16 cellular contexts compared by ENCODE assay signal in the genomic region with DNA sequence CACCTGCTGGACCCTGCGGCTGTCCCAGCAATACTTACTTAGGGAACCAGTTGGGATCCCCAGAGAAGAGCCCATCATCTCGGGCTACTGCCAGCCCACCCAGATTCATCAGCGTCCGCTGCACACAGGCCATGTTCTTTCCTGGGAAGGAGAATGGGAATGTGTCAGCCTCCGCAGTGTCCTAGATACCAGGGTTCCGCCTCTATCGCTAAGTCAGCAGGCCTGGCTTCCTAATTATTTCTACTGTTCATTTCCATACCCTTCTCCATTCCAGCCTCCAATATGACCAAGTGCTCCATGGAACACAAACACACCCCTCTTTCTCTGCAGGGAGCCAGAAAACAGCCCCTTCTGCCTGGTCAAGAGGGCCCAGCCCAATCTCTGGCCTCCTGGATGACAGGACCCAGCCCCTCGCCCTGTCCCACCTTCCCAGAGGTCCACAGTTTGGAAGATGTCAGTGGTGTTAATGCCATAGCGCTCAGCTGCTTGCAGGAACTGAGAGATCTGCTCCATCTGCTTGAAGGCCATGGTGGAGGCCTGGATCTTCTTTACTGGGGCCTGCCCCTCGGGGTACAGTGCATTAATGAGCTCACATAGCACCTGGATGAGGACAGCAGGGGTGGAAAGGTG. TPM values are rescaled to one million over a fixed set of nuclear protein-coding genes. Genes with fewer than 3 reads are reported as not detected.
DNase-seq lines count a peak whose midpoint lies in the region; ATAC-seq and TF ChIP-seq lines count a peak whose summit lies in the region.
"Had no signal": no experiment of that assay in that cellular context is flagged by ENCODE, and none has a peak within 500 bp of the region (broad histone marks: within the 10 kb centered on the region; RNA-seq: fewer than 3 reads in every experiment).

No MANE protein-coding gene starts in this region.

- H3K27me3 Mint-ChIP-seq in T-cell, result no peaks in the 10 kb centered on the region

- H3K36me3 ChIP-seq in left ventricle myocardium inferior (peaks cover 47% of the 10 kb centered on the region), mucosa of rectum (ENCODE audit: control insufficient read depth in 2 of 2, insufficient read depth in 2 of 2, low read length in 2 of 2) (peaks cover 32 to 47% of the 10 kb centered on the region in 2 donors), upper lobe of right lung (peaks cover 46% of the 10 kb centered on the region), MG63 (peaks cover 93% of the 10 kb centered on the region)

- DNase-seq in left ventricle myocardium inferior, result no peak
- no peak for DNase-seq in left ventricle myocardium superior
- no peak for DNase-seq in T-cell
- DNase-seq in upper lobe of right lung, result peak; percentile 23
- DNase-seq in MG63, result no peak
- DNase-seq: activated CD4-positive, alpha-beta T cell treated with anti-CD3 and anti-CD28 coated beads, Interleukin-2, amount 50 U/mL, for 48 hours; colonic mucosa; erythroblast; KG1; SIG-M5; stimulated activated CD4-positive, alpha-beta T cell treated with anti-CD3 and anti-CD28 coated beads, Interleukin-12 subunit alpha, Interleukin-12 subunit beta, amount 100 ng/mL, for 4 hours had no signal

- H3K27me3 ChIP-seq in left ventricle myocardium inferior (ENCODE audit: low read depth), result no peaks in the 10 kb centered on the region
- no peaks in the 10 kb centered on the region for H3K27me3 ChIP-seq in mucosa of rectum (ENCODE audit: control insufficient read depth in 2 of 2, insufficient read depth in 2 of 2, low read length in 2 of 2)
- no peaks in the 10 kb centered on the region for H3K27me3 ChIP-seq in upper lobe of right lung
- H3K27me3 ChIP-seq in MG63, result no peaks in the 10 kb centered on the region
- H3K27me3 ChIP-seq: colonic mucosa had no signal

- TF ChIP-seq CTCF in left ventricle myocardium inferior (IDR thresholded peaks at IDR 0.05; ENCODE audit: borderline replicate concordance), result no peak
- TF ChIP-seq CTCF in upper lobe of right lung (IDR thresholded peaks at IDR 0.05), result no peak

- H3K9me3 Mint-ChIP-seq in T-cell, result no peaks in the 10 kb centered on the region

- H3K27ac Mint-ChIP-seq in T-cell, result peak overlapping the region; percentile 35 to 62

- H3K9ac ChIP-seq in mucosa of rectum (ENCODE audit: low read depth in 1 of 2, low read length in 2 of 2), result no peak overlapping the region

- H3K4me3 ChIP-seq in left ventricle myocardium inferior (no peak overlapping the region), mucosa of rectum (ENCODE audit: low read length in 2 of 2) (no peak overlapping the region), upper lobe of right lung (no peak overlapping the region), MG63 (no peak overlapping the region)
- H3K4me3 ChIP-seq: colonic mucosa had no signal

- POLR2A ChIA-PET in T-cell (lab: Charles Lee), result no interaction called here

- H3K4me3 Mint-ChIP-seq in T-cell, result no peak overlapping the region

- peaks cover 54% of the 10 kb centered on the region for H3K36me3 Mint-ChIP-seq in T-cell

- peaks cover 90% of the 10 kb centered on the region for H3K4me1 ChIP-seq in left ventricle myocardium inferior
- peaks cover 48 to 59% of the 10 kb centered on the region in 2 donors for H3K4me1 ChIP-seq in mucosa of rectum (ENCODE audit: control insufficient read depth in 2 of 2, insufficient read depth in 2 of 2, low read length in 2 of 2)
- H3K4me1 ChIP-seq in upper lobe of right lung, result peaks cover 55% of the 10 kb centered on the region
- H3K4me1 ChIP-seq: colonic mucosa had no signal

- H3K9me3 ChIP-seq in left ventricle myocardium inferior (replicated peaks), result no peaks in the 10 kb centered on the region
- no peaks in the 10 kb centered on the region for H3K9me3 ChIP-seq in mucosa of rectum (ENCODE audit: control insufficient read depth in 2 of 2, low read length in 2 of 2)
- no peaks in the 10 kb centered on the region for H3K9me3 ChIP-seq in upper lobe of right lung
- H3K9me3 ChIP-seq in MG63, result no peaks in the 10 kb centered on the region
- H3K9me3 ChIP-seq: colonic mucosa had no signal

- CTCF ChIA-PET in T-cell (lab: Charles Lee), result interaction anchor here in 1 of 2 donors (0.5 kb wide), 1 partner anchor 49 kb away, joined by 3 read pairs; no protein-coding TSS in a partner anchor

- H3K4me1 Mint-ChIP-seq in T-cell, result peaks cover 66 to 84% (median 79%) of the 10 kb centered on the region in 3 donors

- ATAC-seq in left ventricle myocardium superior (no peak), T-cell (replicated peaks in 1 of 4) (no peak), upper lobe of right lung (no peak), GM19351 (IDR thresholded peaks at IDR 0.05; ENCODE audit: unreplicated experiment) (no peak), GM18909 (IDR thresholded peaks at IDR 0.05; ENCODE audit: poor library complexity, unreplicated experiment) (no peak)

- intact Hi-C loops in left ventricle myocardium inferior (cut with micrococcal nuclease), result no loop called here
- intact Hi-C loops in left ventricle myocardium superior (cut with micrococcal nuclease), result no loop called here
- intact Hi-C loops in upper lobe of right lung (cut with DNase I), result no loop called here

- H3K27ac ChIP-seq in left ventricle myocardium inferior (replicated peaks) (peak overlapping the region; percentile 98), mucosa of rectum (ENCODE audit: low read depth in 2 of 2, low read length in 2 of 2) (peak overlapping the region; percentile 4 to 17), upper lobe of right lung (no peak overlapping the region)
- H3K27ac ChIP-seq: colonic mucosa, HL-60 had no signal

RNA-seq across cellular contexts. Expression of gene TAGLN2, which starts 6.0 kb away (rescaled TPM):
- total RNA-seq in left ventricle myocardium inferior, result 110 TPM
- total RNA-seq in left ventricle myocardium superior, result 104 TPM
- total RNA-seq in T-cell, result 100 to 1,000 TPM; 210 to 372 (median 245) TPM
- total RNA-seq in upper lobe of right lung, result 435 TPM
- total RNA-seq in MG63 (2014; rRNA removed; shearing (Covaris generic); ENCODE audit: low replicate concordance), result 651 and 1,079 TPM in 2 replicates

RNA-seq across cellular contexts. Expression of gene CFAP45, which starts 19.4 kb away (rescaled TPM):
- total RNA-seq in left ventricle myocardium inferior (1.1 TPM), left ventricle myocardium superior (1.7 TPM), T-cell (1 to 10 TPM; 1.2 to 4.7 (median 1.5) TPM), upper lobe of right lung (1.9 TPM)
- total RNA-seq in MG63 (2014; rRNA removed; shearing (Covaris generic); ENCODE audit: low replicate concordance), result 0.10 and 0.39 TPM in 2 replicates

RNA-seq across cellular contexts. Expression of gene IGSF9, which starts 26.1 kb away (rescaled TPM):
- total RNA-seq in left ventricle myocardium inferior (0.25 TPM), left ventricle myocardium superior (0.79 TPM), T-cell (under 1 TPM in 3 of 5 donors, not detected in 2; 0.06 to 0.16 (median 0.12) TPM), upper lobe of right lung (2.2 TPM)
- not detected in 2 replicates for total RNA-seq in MG63 (2014; rRNA removed; shearing (Covaris generic); ENCODE audit: low replicate concordance)

RNA-seq across cellular contexts. Expression of gene SLAMF9, which starts 34.7 kb away (rescaled TPM):
- total RNA-seq in left ventricle myocardium inferior, result not detected
- not detected for total RNA-seq in left ventricle myocardium superior
- not detected for total RNA-seq in T-cell
- not detected for total RNA-seq in upper lobe of right lung
- total RNA-seq in MG63 (2014; rRNA removed; shearing (Covaris generic); ENCODE audit: low replicate concordance), result not detected in 2 replicates
- total RNA-seq: colonic mucosa had no signal

RNA-seq across cellular contexts. Expression of gene VSIG8, which starts 56.9 kb away (rescaled TPM):
- total RNA-seq in left ventricle myocardium inferior (not detected), left ventricle myocardium superior (not detected), T-cell (not detected), upper lobe of right lung (not detected)
- total RNA-seq in MG63 (2014; rRNA removed; shearing (Covaris generic); ENCODE audit: low replicate concordance), result not detected in 2 replicates
- total RNA-seq: astrocyte, colonic mucosa had no signal
